23 cellular contexts compared by ENCODE assay signal in the genomic region with DNA sequence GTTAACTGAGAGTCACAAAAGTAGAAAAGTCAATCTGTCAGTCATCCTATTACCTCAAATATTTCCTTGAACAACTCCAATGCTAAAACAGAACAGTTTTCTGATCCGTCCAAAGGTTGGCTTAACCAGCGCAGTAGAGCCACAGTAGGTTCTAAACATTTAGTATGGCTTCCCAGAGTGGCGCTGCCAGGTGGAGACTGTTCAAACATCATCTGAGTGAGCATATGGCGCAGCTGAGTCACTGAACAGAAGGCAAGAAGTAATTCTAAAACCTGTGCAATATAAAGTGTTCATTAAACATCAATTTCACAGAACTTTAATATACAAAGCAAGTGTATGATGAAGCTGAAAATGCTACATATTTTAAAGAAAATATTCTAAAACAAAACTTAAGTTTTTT.
"Had no signal": no experiment of that assay in that cellular context is flagged by ENCODE, and none has a peak within 500 bp of the region (broad histone marks: within the 10 kb centered on the region; RNA-seq: fewer than 3 reads in every experiment).

No MANE protein-coding gene starts in this region.

- H3K4me1 Mint-ChIP-seq: central memory CD8-positive, alpha-beta T cell; WTC11 had no signal

- ATAC-seq: activated CD8-positive, alpha-beta memory T cell treated with anti-CD3 and anti-CD28 coated beads, Interleukin-2, amount 10 ng/mL, durations not matched to agents 7 days and 5 days; T-cell; WTC11 had no signal

- H3K9me3 Mint-ChIP-seq: activated CD4-positive, alpha-beta T cell treated with anti-CD3 and anti-CD28 coated beads, Interleukin-2, amount 10 ng/mL, durations not matched to agents 24 days and 14 days; activated T-helper 1 cell treated with anti-CD3 and anti-CD28 coated beads, Interleukin-12 subunit alpha, Interleukin-12 subunit beta, Interleukin-2, Interleukin-4 antibody, amounts not matched to agents 30 ng/mL and 10 ng/mL and 1 ng/mL, durations not matched to agents 14 hours and 24 hours and 36 hours; central memory CD8-positive, alpha-beta T cell; WTC11 had no signal

- H3K27ac ChIP-seq: SK-N-MC had no signal

- DNase-seq: activated CD4-positive, alpha-beta T cell treated with anti-CD3 and anti-CD28 coated beads, Interleukin-2, amount 10 ng/mL, durations not matched to agents 24 days and 14 days; activated CD4-positive, alpha-beta T cell treated with anti-CD3 and anti-CD28 coated beads, Interleukin-2, amount 50 U/mL, for 48 hours; activated CD4-positive, CD25-positive, alpha-beta regulatory T cell treated with anti-CD3 and anti-CD28 coated beads, Interleukin-2, amount 50 U/mL, for 72 hours; activated CD8-positive, alpha-beta memory T cell treated with anti-CD3 and anti-CD28 coated beads, Interleukin-2, amount 10 ng/mL, durations not matched to agents 7 days and 5 days; activated effector memory CD4-positive, alpha-beta T cell treated with Interleukin-2 at 50 U/mL for 16 hours; activated naive CD4-positive, alpha-beta T cell treated with Interleukin-2 at 50 U/mL for 16 hours; activated T-cell treated with anti-CD3 and anti-CD28 coated beads, Interleukin-2, amount 50 U/mL, for 24 hours; MM.1S; NCI-H1105; NCI-H1436; NCI-H1694 treated with DMSO at 0.1 percent for 48 hours; NCI-H2081; NCI-H226; NCI-H510A; NCI-H748 treated with DMSO at 0.1 percent for 48 hours; SIG-M5; T-cell had no signal

- H3K27me3 Mint-ChIP-seq: activated CD4-positive, alpha-beta T cell treated with anti-CD3 and anti-CD28 coated beads, Interleukin-2, amount 10 ng/mL, durations not matched to agents 24 days and 14 days; activated CD8-positive, alpha-beta memory T cell treated with anti-CD3 and anti-CD28 coated beads, Interleukin-2, amount 10 ng/mL, durations not matched to agents 7 days and 5 days; activated naive CD8-positive, alpha-beta T cell; activated T-cell treated with anti-CD3 and anti-CD28 coated beads, Interleukin-2, amount 50 U/mL, for 24 hours; brain; central memory CD8-positive, alpha-beta T cell; T-cell had no signal

- H3K4me3 ChIP-seq: SK-N-MC had no signal

- H3K4me3 Mint-ChIP-seq: activated CD4-positive, alpha-beta T cell treated with anti-CD3 and anti-CD28 coated beads, Interleukin-2, amount 10 ng/mL, durations not matched to agents 24 days and 14 days; activated CD8-positive, alpha-beta memory T cell treated with anti-CD3 and anti-CD28 coated beads, Interleukin-2, amount 10 ng/mL, durations not matched to agents 7 days and 5 days; activated naive CD8-positive, alpha-beta T cell; activated T-cell treated with anti-CD3 and anti-CD28 coated beads, Interleukin-2, amount 50 U/mL, for 24 hours; activated T-helper 1 cell treated with anti-CD3 and anti-CD28 coated beads, Interleukin-12 subunit alpha, Interleukin-12 subunit beta, Interleukin-2, Interleukin-4 antibody, amounts not matched to agents 30 ng/mL and 10 ng/mL and 1 ng/mL, durations not matched to agents 14 hours and 24 hours and 36 hours; brain; central memory CD8-positive, alpha-beta T cell; T-cell; WTC11 had no signal

- H3K27ac Mint-ChIP-seq: activated CD4-positive, alpha-beta T cell treated with anti-CD3 and anti-CD28 coated beads, Interleukin-2, amount 10 ng/mL, durations not matched to agents 24 days and 14 days; activated CD8-positive, alpha-beta memory T cell treated with anti-CD3 and anti-CD28 coated beads, Interleukin-2, amount 10 ng/mL, durations not matched to agents 7 days and 5 days; activated naive CD8-positive, alpha-beta T cell; activated T-cell treated with anti-CD3 and anti-CD28 coated beads, Interleukin-2, amount 50 U/mL, for 24 hours; activated T-helper 1 cell treated with anti-CD3 and anti-CD28 coated beads, Interleukin-12 subunit alpha, Interleukin-12 subunit beta, Interleukin-2, Interleukin-4 antibody, amounts not matched to agents 30 ng/mL and 10 ng/mL and 1 ng/mL, durations not matched to agents 14 hours and 24 hours and 36 hours; brain; T-cell; WTC11 had no signal
